Comparison of ENCODE assay signal across 25 cellular contexts in the genomic region with DNA sequence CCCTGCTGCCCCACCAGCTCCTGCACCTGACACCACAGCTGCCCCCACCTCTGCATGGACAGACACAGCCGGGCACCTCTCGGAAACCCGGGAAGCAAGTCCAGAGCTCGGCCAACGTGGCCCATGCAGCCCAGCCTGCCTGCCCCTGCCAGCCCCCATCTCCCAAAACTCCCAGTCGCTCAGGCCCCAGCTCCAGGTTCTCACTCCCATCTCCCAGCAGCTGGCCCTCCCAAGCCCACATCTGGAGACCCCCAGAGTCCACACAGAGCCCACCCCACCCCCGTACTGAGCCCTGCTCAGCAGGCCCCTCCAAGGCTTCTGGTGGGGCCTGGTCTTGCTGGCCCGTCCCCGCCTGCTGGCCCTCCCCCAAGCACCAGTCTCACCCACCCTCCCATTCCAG. TPM values are rescaled to one million over a fixed set of nuclear protein-coding genes. Genes with fewer than 3 reads are reported as not detected.
DNase-seq lines count a peak whose midpoint lies in the region; ATAC-seq, FAIRE-seq and TF ChIP-seq lines count a peak whose summit lies in the region.
"Had no signal": no experiment of that assay in that cellular context is flagged by ENCODE, and none has a peak within 500 bp of the region (broad histone marks: within the 10 kb centered on the region; RNA-seq: fewer than 3 reads in every experiment).

No MANE protein-coding gene starts in this region.

- no peak overlapping the region for H2BK20ac ChIP-seq in H1 (ENCODE audit: low read length)

- H3K23me2 ChIP-seq in H1 (ENCODE audit: low read depth, low read length), result no peaks in the 10 kb centered on the region

- WGBS in H1 (ENCODE audit: extremely low coverage in 1 of 2, insufficient coverage in 1 of 2, insufficient read length in 1 of 2, insufficient replicate concordance in 2 of 2, low coverage in 1 of 2, low lambda C conversion rate in 2 of 2, missing lambda C conversion rate in 1 of 2), 2 experiments, result 93% methylated on average over 8 of the region's 9 CpGs; no CpG with 5 or more reads in 1 of the 2 experiments
- WGBS in neuronal stem cell (ENCODE audit: extremely low coverage in 2 of 2, insufficient read length in 2 of 2, insufficient replicate concordance in 1 of 2), 2 donors, result no CpG with 5 or more reads among the region's 9 CpGs

- intact Hi-C loops in Right ventricle myocardium inferior (cut with DNase I) (no loop called here), Right ventricle myocardium superior (cut with DNase I) (no loop called here)

- H3K9me3 ChIP-seq in H1 (ENCODE audit: insufficient read depth in 2 of 2, low read depth in 1 of 2, low read length in 1 of 2) (peaks cover 3 to 7% of the 10 kb centered on the region in 2 experiments; a peak in 3 of 4 replicates), neuronal stem cell (replicated peaks in 1 of 2; ENCODE audit: control insufficient read depth in 2 of 2, insufficient read depth in 1 of 2, low read depth in 1 of 2, low read length in 2 of 2) (peaks cover 0 to 3% of the 10 kb centered on the region in 2 donors)
- H3K9me3 ChIP-seq: BE2C had no signal

- H3K23ac ChIP-seq in H1 (ENCODE audit: insufficient read length), result no peak overlapping the region
- no peak overlapping the region for H3K23ac ChIP-seq in neuronal stem cell (ENCODE audit: low read depth, low read length, poor library complexity)

- no peak overlapping the region for H2BK5ac ChIP-seq in H1 (ENCODE audit: low read depth, low read length)
- H2BK5ac ChIP-seq in neuronal stem cell (ENCODE audit: low read length), result no peak overlapping the region

- H3K9ac ChIP-seq in H1 (replicated peaks in 1 of 4; ENCODE audit: extremely low read depth in 1 of 4, low read depth in 3 of 4, low read length in 3 of 4) (no peak overlapping the region), neuronal stem cell (ENCODE audit: low read depth, low read length, poor library complexity) (no peak overlapping the region)
- H3K9ac ChIP-seq: BLaER1 treated with 17β-estradiol and CSF1 and Interleukin-3, amounts not matched to agents 10 nM and 100 nM had no signal

- H3K18ac ChIP-seq in H1 (ENCODE audit: extremely low read depth, low read length) (no peak overlapping the region), neuronal stem cell (ENCODE audit: low read length) (peak overlapping the region; percentile 57)

- H3K4ac ChIP-seq in H1 (replicated peaks; ENCODE audit: insufficient read length, low read depth, low read length), result no peak overlapping the region
- no peak overlapping the region for H3K4ac ChIP-seq in neuronal stem cell (ENCODE audit: low read length)

- H4K20me1 ChIP-seq in H1 (replicated peaks in 1 of 2; ENCODE audit: control insufficient read depth in 1 of 2, insufficient read depth in 2 of 2, low read length in 2 of 2), result no peaks in the 10 kb centered on the region

- POLR2A ChIA-PET in H1 (lab: Charles Lee; ENCODE audit: partially characterized antibody), result interaction anchor here (1.1 to 2.9 kb wide), 10 partner anchors 9 to 53 kb away, joined by 3 to 11 read pairs (median 6); no protein-coding TSS in a partner anchor
- POLR2A ChIA-PET in GM10248 (lab: Yijun Ruan, JAX), result no interaction called here

- H3K27ac ChIP-seq in H1 (ENCODE audit: low read depth, low read length) (no peak overlapping the region), neuronal stem cell (replicated peaks; ENCODE audit: low read length) (no peak overlapping the region)
- H3K27ac ChIP-seq: A549; BLaER1 treated with 17β-estradiol and CSF1 and Interleukin-3, amounts not matched to agents 10 nM and 100 nM had no signal

- no peak overlapping the region for H3K56ac ChIP-seq in H1 (replicated peaks; ENCODE audit: insufficient read length, low read depth, low read length)

- no peak for TF ChIP-seq POLR2A in H1 (IDR thresholded peaks at IDR 0.05; ENCODE audit: control extremely low read depth in 1 of 2, low read depth in 2 of 2, low read length in 2 of 2)

- ATAC-seq in Right ventricle myocardium inferior (no peak), Right ventricle myocardium superior (ENCODE audit: poor library complexity) (no peak)

- H3K4me3 ChIP-seq in H1 (ENCODE audit: extremely low read depth in 1 of 4, insufficient read depth in 2 of 4, low read depth in 3 of 4, low read length in 4 of 4) (no peak overlapping the region), neuronal stem cell (ENCODE audit: low read length in 2 of 2) (no peak overlapping the region)
- H3K4me3 ChIP-seq: A549; BLaER1 treated with 17β-estradiol and CSF1 and Interleukin-3, amounts not matched to agents 10 nM and 100 nM had no signal

- TF ChIP-seq CTCF in H1 (IDR thresholded peaks at IDR 0.05; ENCODE audit: control extremely low read depth in 1 of 3, insufficient read depth in 1 of 3, low read depth in 1 of 3, low read length in 3 of 3) (no peak), GM10248 (IDR thresholded peaks at IDR 0.05; ENCODE audit: control extremely low read depth, extremely low read depth, low read depth, missing control alignments) (no peak)

- H2AK5ac ChIP-seq in H1 (ENCODE audit: low read depth, low read length) (no peak overlapping the region), neuronal stem cell (ENCODE audit: low read depth, low read length) (no peak overlapping the region)

- no peak for FAIRE-seq in H1 (lab: Jason Lieb, UNC)
- FAIRE-seq: A549, D721Med, GM12892 had no signal

- DNase-seq in Right ventricle myocardium inferior (ENCODE audit: missing footprints), result peak; percentile 58
- DNase-seq in Right ventricle myocardium superior, result no peak
- DNase-seq in H1 (ENCODE audit: low read depth in 1 of 2, low spot score in 2 of 2), result no peak
- DNase-seq in neuronal stem cell (ENCODE audit: low spot score), result no peak
- DNase-seq in activated gamma-delta T cell treated with Interleukin-2 at 50 U/mL for 16 hours, result no peak
- DNase-seq in GM10248 (ENCODE audit: extremely low spot score), result no peak
- no peak for DNase-seq in DMS 273 treated with DMSO at 0.1 percent for 48 hours (lab: John Stamatoyannopoulos, UW)
- DNase-seq: 8988T; ACHN; AML-193; BE2C; CD4-positive, alpha-beta T cell; CD8-positive, alpha-beta memory T cell; DMS53; DMS79 treated with DMSO at 0.1 percent for 48 hours; GF-D8; GOT3; H9; HFFc6 had no signal

- no peaks in the 10 kb centered on the region for H3K4me1 ChIP-seq in H1 (replicated peaks in 1 of 4; ENCODE audit: control insufficient read depth in 3 of 4, insufficient read depth in 4 of 4, low read length in 3 of 4)
- H3K4me1 ChIP-seq in neuronal stem cell (ENCODE audit: control insufficient read depth in 2 of 2, insufficient read depth in 1 of 2, low read depth in 1 of 2, low read length in 2 of 2), result peaks cover 2 to 4% of the 10 kb centered on the region in 2 donors
- H3K4me1 ChIP-seq: A549, BE2C had no signal

- 0 out of 2 replicates have a peak, but pooled peaks cover 2% of the 10 kb centered on the region for H3K79me1 ChIP-seq in H1 (ENCODE audit: low read depth, low read length)
- peaks cover 2% of the 10 kb centered on the region for H3K79me1 ChIP-seq in neuronal stem cell (ENCODE audit: low read depth, low read length)

- no peak overlapping the region for H2AFZ ChIP-seq in H1 (ENCODE audit: low read length)
- H2AFZ ChIP-seq in neuronal stem cell (ENCODE audit: low read length), result no peak overlapping the region

- H3K27me3 ChIP-seq in H1 (replicated peaks in 1 of 4; ENCODE audit: control insufficient read depth in 3 of 4, extremely low read depth in 1 of 4, insufficient read depth in 3 of 4, low read length in 3 of 4) (no peaks in the 10 kb centered on the region), neuronal stem cell (ENCODE audit: control insufficient read depth in 3 of 3, insufficient read depth in 3 of 3, low read depth in 1 of 3, low read length in 3 of 3) (peaks cover 0 to 8% (median 0%) of the 10 kb centered on the region in 3 experiments)
- H3K27me3 ChIP-seq: BLaER1 treated with 17β-estradiol and CSF1 and Interleukin-3, amounts not matched to agents 10 nM and 100 nM had no signal

- CTCF ChIA-PET in H1 (lab: Charles Lee; ENCODE audit: partially characterized antibody) (interaction anchor here (0.6 to 4.5 kb wide), 18 partner anchors 9 to 294 kb away, joined by 3 to 40 read pairs (median 4); a partner anchor contains a TSS), GM10248 (lab: Yijun Ruan, JAX) (interaction anchor here (1.5 kb wide), 2 partner anchors 9 to 54 kb away, joined by 3 to 5 read pairs; no protein-coding TSS in a partner anchor)

- H2BK12ac ChIP-seq in H1 (ENCODE audit: low read depth, low read length), result no peak overlapping the region
- H2BK12ac ChIP-seq in neuronal stem cell (ENCODE audit: low read length), result no peak overlapping the region

- no peak for TF ChIP-seq RAD21 in H1 (IDR thresholded peaks at IDR 0.05 in 1 of 2, conservative IDR thresholded peaks at IDR 0.05 in 1 of 2; ENCODE audit: low read depth in 2 of 2, low read length in 2 of 2)

- H4K91ac ChIP-seq in H1 (replicated peaks; ENCODE audit: insufficient read length, low read length) (no peak overlapping the region), neuronal stem cell (ENCODE audit: low read depth, low read length, poor library complexity) (no peak overlapping the region)

- H3K36me3 ChIP-seq in H1 (ENCODE audit: control insufficient read depth in 2 of 4, insufficient read depth in 4 of 4, low read length in 3 of 4) (peaks cover 0 to 4% (median 0%) of the 10 kb centered on the region in 4 experiments; a peak in 2 of 8 replicates), neuronal stem cell (replicated peaks in 1 of 2; ENCODE audit: control insufficient read depth in 2 of 2, insufficient read depth in 2 of 2, low read length in 2 of 2) (no peaks in the 10 kb centered on the region)
- H3K36me3 ChIP-seq: BE2C; BLaER1 treated with 17β-estradiol and CSF1 and Interleukin-3, amounts not matched to agents 10 nM and 100 nM had no signal

- H4K5ac ChIP-seq in H1 (ENCODE audit: insufficient read length, low read depth, low read length), result no peak overlapping the region

- H3K79me2 ChIP-seq in H1 (ENCODE audit: control insufficient read depth in 1 of 2, insufficient read depth in 2 of 2, low read length in 2 of 2), result no peaks in the 10 kb centered on the region

- no peak for TF ChIP-seq EP300 in H1 (IDR thresholded peaks at IDR 0.05; ENCODE audit: borderline replicate concordance in 1 of 2, low read depth in 2 of 2, low read length in 2 of 2)

- H4K8ac ChIP-seq in H1 (ENCODE audit: extremely low read depth, insufficient read depth, low read length) (0 out of 2 replicates have a peak overlapping the region, but pooled peaks have one; percentile 35), neuronal stem cell (ENCODE audit: low read depth, low read length) (no peak overlapping the region)

- no peak overlapping the region for H2BK120ac ChIP-seq in H1 (replicated peaks; ENCODE audit: low read depth, low read length)
- no peak overlapping the region for H2BK120ac ChIP-seq in neuronal stem cell (ENCODE audit: low read depth, low read length)

- no peak overlapping the region for H3K14ac ChIP-seq in H1 (ENCODE audit: insufficient read length)
- H3K14ac ChIP-seq in neuronal stem cell (ENCODE audit: low read length), result peak overlapping the region; percentile 56

- H2BK15ac ChIP-seq in H1 (ENCODE audit: low read length) (no peak overlapping the region; the same call in 1 of the 2 replicates), neuronal stem cell (ENCODE audit: low read length) (no peak overlapping the region)

- H3K4me2 ChIP-seq in H1 (ENCODE audit: insufficient read depth in 1 of 2, low read depth in 2 of 2, low read length in 2 of 2) (no peak overlapping the region), neuronal stem cell (ENCODE audit: insufficient read depth, low read length, poor library complexity, severe bottlenecking) (no peak overlapping the region)
- H3K4me2 ChIP-seq: A549 had no signal

RNA-seq across cellular contexts. Expression of a gene that starts 32.2 kb away (rescaled TPM):
- total RNA-seq in Right ventricle myocardium inferior (not detected), Right ventricle myocardium superior (not detected)
- total RNA-seq in H1 (2021; fragmentation: NEBNext Ultra II Directional; extraction: Animal tissue kit (Norgen Biotek cat#: 25700)), result 21.7 and 21.8 TPM in 2 replicates
- polyA plus RNA-seq in H1 (2011; rRNA removed), result 0.47 and 0.97 TPM in 2 replicates
- polyA plus RNA-seq in H1 (2011; cell fraction: cytosol; rRNA removed), result 0.56 TPM
- 3.0 TPM for polyA plus RNA-seq in H1 (2011; cell fraction: nucleus; rRNA removed)
- polyA plus RNA-seq in H1 (2012, experiment 1 of 2), result 4.6 to 12.2 TPM (median 10.6 TPM) in 4 replicates
- 0.80 TPM for polyA plus RNA-seq in H1 (2012, experiment 2 of 2)
- polyA plus RNA-seq in H1 (2013, experiment 1 of 2), result 23.8 TPM
- 24.8 TPM for polyA plus RNA-seq in H1 (2013, experiment 2 of 2)
- not detected in 2 replicates for polyA minus RNA-seq in H1 (2011; rRNA and poly(A)+ RNA removed)
- 6.3 TPM for polyA minus RNA-seq in H1 (2011; cell fraction: cytosol; rRNA and poly(A)+ RNA removed)
- polyA minus RNA-seq in H1 (2011; cell fraction: nucleus; rRNA and poly(A)+ RNA removed), result 4.3 TPM
- polyA plus RNA-seq in neuronal stem cell (2013, experiment 1 of 2), result 0.35 TPM
- 0.33 TPM for polyA plus RNA-seq in neuronal stem cell (2013, experiment 2 of 2)
- total RNA-seq: CD4-positive, alpha-beta T cell; CD8-positive, alpha-beta memory T cell; Daoy; G401; HFFc6 had no signal
- polyA plus RNA-seq: A549; CD8-positive, alpha-beta memory T cell had no signal

RNA-seq across cellular contexts. Expression of a gene that starts 37.8 kb away (rescaled TPM):
- total RNA-seq in Right ventricle myocardium inferior, result not detected
- not detected for total RNA-seq in Right ventricle myocardium superior
- 16.7 and 19.3 TPM in 2 replicates for total RNA-seq in H1 (2021; fragmentation: NEBNext Ultra II Directional; extraction: Animal tissue kit (Norgen Biotek cat#: 25700))
- 7.5 and 10.4 TPM in 2 replicates for polyA plus RNA-seq in H1 (2011; rRNA removed)
- 8.2 TPM for polyA plus RNA-seq in H1 (2011; cell fraction: cytosol; rRNA removed)
- 24.2 TPM for polyA plus RNA-seq in H1 (2011; cell fraction: nucleus; rRNA removed)
- 10.6 to 18.0 TPM (median 14.3 TPM) in 4 replicates for polyA plus RNA-seq in H1 (2012, experiment 1 of 2)
- polyA plus RNA-seq in H1 (2012, experiment 2 of 2), result 7.0 TPM
- polyA plus RNA-seq in H1 (2013, experiment 1 of 2), result 6.2 TPM
- polyA plus RNA-seq in H1 (2013, experiment 2 of 2), result 5.8 TPM
- 14.2 and 17.3 TPM in 2 replicates for polyA minus RNA-seq in H1 (2011; rRNA and poly(A)+ RNA removed)
- polyA minus RNA-seq in H1 (2011; cell fraction: cytosol; rRNA and poly(A)+ RNA removed), result 9.8 TPM
- 27.6 TPM for polyA minus RNA-seq in H1 (2011; cell fraction: nucleus; rRNA and poly(A)+ RNA removed)
- polyA plus RNA-seq in neuronal stem cell (2013, experiment 1 of 2), result 6.4 TPM
- polyA plus RNA-seq in neuronal stem cell (2013, experiment 2 of 2), result 6.1 TPM
- total RNA-seq: CD4-positive, alpha-beta T cell; CD8-positive, alpha-beta memory T cell; Daoy had no signal

RNA-seq across cellular contexts. Expression of a gene that starts 39.9 kb away (rescaled TPM):
- total RNA-seq in Right ventricle myocardium inferior (0.54 TPM), Right ventricle myocardium superior (0.43 TPM)
- 4.7 and 5.6 TPM in 2 replicates for total RNA-seq in H1 (2021; fragmentation: NEBNext Ultra II Directional; extraction: Animal tissue kit (Norgen Biotek cat#: 25700))
- polyA plus RNA-seq in H1 (2011; rRNA removed), result 5.6 and 7.8 TPM in 2 replicates
- polyA plus RNA-seq in H1 (2011; cell fraction: cytosol; rRNA removed), result 4.6 TPM
- polyA plus RNA-seq in H1 (2011; cell fraction: nucleus; rRNA removed), result 17.4 TPM
- 3.4 to 5.9 TPM (median 5.1 TPM) in 4 replicates for polyA plus RNA-seq in H1 (2012, experiment 1 of 2)
- polyA plus RNA-seq in H1 (2012, experiment 2 of 2), result 3.8 TPM
- polyA plus RNA-seq in H1 (2013, experiment 1 of 2), result 3.8 TPM
- 3.5 TPM for polyA plus RNA-seq in H1 (2013, experiment 2 of 2)
- polyA minus RNA-seq in H1 (2011; rRNA and poly(A)+ RNA removed), result 1.6 and 1.7 TPM in 2 replicates
- 5.8 TPM for polyA minus RNA-seq in H1 (2011; cell fraction: cytosol; rRNA and poly(A)+ RNA removed)
- 6.0 TPM for polyA minus RNA-seq in H1 (2011; cell fraction: nucleus; rRNA and poly(A)+ RNA removed)
- polyA plus RNA-seq in neuronal stem cell (2013, experiment 1 of 2), result 0.42 TPM
- polyA plus RNA-seq in neuronal stem cell (2013, experiment 2 of 2), result 0.35 TPM
- total RNA-seq: CD8-positive, alpha-beta memory T cell; Daoy; G401; HFFc6 had no signal
- polyA plus RNA-seq: A549; CD8-positive, alpha-beta memory T cell had no signal

Comparison
In these comparisons a context has a peak if more than half of its experiments do, and no peak if none do; other contexts are left out.
1. RNA of a gene that starts 32.2 kb away (total RNA-seq): 21.7 to 21.8 TPM in H1; not detected in Right ventricle myocardium inferior (single experiment) and not detected in Right ventricle myocardium superior (single experiment); every median in the first group is over 10 times any median in the second.
2. RNA of a gene that starts 37.8 kb away (total RNA-seq): 16.7 to 19.3 TPM in H1; not detected in Right ventricle myocardium inferior (single experiment) and not detected in Right ventricle myocardium superior (single experiment); every median in the first group is over 10 times any median in the second.